Comparison of ENCODE assay signal across 13 cellular contexts in the genomic region with DNA sequence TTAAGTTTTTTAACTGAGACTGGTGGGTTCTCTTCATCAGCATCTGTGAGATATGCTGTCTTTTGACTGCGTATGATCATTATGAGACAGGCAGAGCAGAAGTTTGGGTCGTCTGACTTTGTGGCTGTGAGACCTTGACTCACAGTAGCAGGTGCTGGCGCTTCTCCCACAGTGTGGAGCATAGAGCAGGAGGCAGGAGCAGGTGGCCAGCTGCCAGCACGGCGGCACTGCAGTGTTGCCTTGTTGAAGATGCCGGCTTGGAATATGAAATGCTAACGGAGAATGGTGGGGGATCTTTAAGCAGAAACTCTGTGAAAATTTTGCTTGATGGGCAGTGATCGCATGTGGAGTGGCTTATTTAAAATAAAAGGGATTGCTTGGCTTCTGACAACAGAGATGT.
DNase-seq lines count a peak whose midpoint lies in the region; ATAC-seq, FAIRE-seq and TF ChIP-seq lines count a peak whose summit lies in the region.
"Had no signal": no experiment of that assay in that cellular context is flagged by ENCODE, and none has a peak within 500 bp of the region (broad histone marks: within the 10 kb centered on the region; RNA-seq: fewer than 3 reads in every experiment).

No MANE protein-coding gene starts in this region.

- no TSS peak for BruUV-seq in Caco-2 (replicated peaks; lab: Mats Ljungman, UMichigan)

- POLR2A ChIA-PET in Caco-2 (lab: Charles Lee) = no interaction called here

- intact Hi-C loops in Caco-2 (cut with micrococcal nuclease; ENCODE audit: unreplicated experiment) = no loop called here

- ATAC-seq in T-helper 17 cell = no peak
- ATAC-seq in activated T-helper 17 cell treated with anti-CD3 and anti-CD28 coated beads, Interleukin-2, amount 50 U/mL, for 72 hours (replicated peaks) = no peak
- ATAC-seq: activated CD4-positive, alpha-beta T cell treated with anti-CD3 and anti-CD28 coated beads for 36 hours had no signal

- H3K36me3 ChIP-seq in Caco-2 (ENCODE audit: control insufficient read depth, insufficient read depth, low read length) = no peaks in the 10 kb centered on the region
- H3K36me3 ChIP-seq: prostate gland had no signal

- H3K27ac Mint-ChIP-seq in T-helper 17 cell (peak overlapping the region; percentile 21), Caco-2 (ENCODE audit: unreplicated experiment) (no peak overlapping the region)
- no peak overlapping the region for H3K27ac Mint-ChIP-seq in activated T-helper 17 cell treated with anti-CD3 and anti-CD28 coated beads, Interleukin-2, amount 50 U/mL, for 72 hours
- H3K27ac Mint-ChIP-seq: activated CD4-positive, alpha-beta T cell treated with anti-CD3 and anti-CD28 coated beads for 36 hours; CD4-positive, alpha-beta memory T cell; type B pancreatic cell had no signal

- peak; percentile 45 for DNase-seq in DMS79 (lab: John Stamatoyannopoulos, UW)
- peak; percentile 91 for DNase-seq in NCI-H1105 treated with DMSO at 0.1 percent for 48 hours (lab: John Stamatoyannopoulos, UW)
- DNase-seq in T-helper 17 cell = no peak
- DNase-seq in kidney tubule cell (ENCODE audit: low spot score) = peak; percentile 43
- DNase-seq in NCI-H187 (lab: John Stamatoyannopoulos, UW) = no peak
- DNase-seq in GM12892 (ENCODE audit: insufficient read length) = no peak
- DNase-seq in Caco-2 = no peak
- DNase-seq: activated CD4-positive, alpha-beta T cell treated with anti-CD3 and anti-CD28 coated beads for 36 hours; CD4-positive, alpha-beta memory T cell; mammary epithelial cell had no signal

- TF ChIP-seq CTCF in Caco-2 (IDR thresholded peaks at IDR 0.05; ENCODE audit: insufficient read depth in 1 of 2, low read depth in 1 of 2, low read length in 1 of 2, severe bottlenecking in 1 of 2, unreplicated experiment in 1 of 2) = no peak

- no peaks in the 10 kb centered on the region for H3K27me3 ChIP-seq in Caco-2 (replicated peaks; ENCODE audit: control insufficient read depth, insufficient read depth, low read length)

- H3K27me3 Mint-ChIP-seq in T-helper 17 cell (no peaks in the 10 kb centered on the region), Caco-2 (ENCODE audit: insufficient read depth, unreplicated experiment) (no peaks in the 10 kb centered on the region)
- no peaks in the 10 kb centered on the region for H3K27me3 Mint-ChIP-seq in activated T-helper 17 cell treated with anti-CD3 and anti-CD28 coated beads, Interleukin-2, amount 50 U/mL, for 72 hours
- H3K27me3 Mint-ChIP-seq: type B pancreatic cell had no signal

- TF ChIP-seq POLR2A in GM12892 (IDR thresholded peaks at IDR 0.05; ENCODE audit: low read depth, low read length) = no peak

- no peak for FAIRE-seq in GM12892 (lab: Jason Lieb, UNC)

- H3K4me1 ChIP-seq in Caco-2 = no peaks in the 10 kb centered on the region
- H3K4me1 ChIP-seq: prostate gland had no signal

- no peak overlapping the region for H3K4me3 Mint-ChIP-seq in T-helper 17 cell
- no peak overlapping the region for H3K4me3 Mint-ChIP-seq in activated T-helper 17 cell treated with anti-CD3 and anti-CD28 coated beads, Interleukin-2, amount 50 U/mL, for 72 hours
- H3K4me3 Mint-ChIP-seq in Caco-2 (ENCODE audit: unreplicated experiment) = no peak overlapping the region
- H3K4me3 Mint-ChIP-seq: activated CD4-positive, alpha-beta T cell treated with anti-CD3 and anti-CD28 coated beads for 36 hours; CD4-positive, alpha-beta memory T cell; type B pancreatic cell had no signal

- CTCF ChIA-PET in Caco-2 (lab: Charles Lee) = no interaction called here

- H3K36me3 Mint-ChIP-seq in T-helper 17 cell (ENCODE audit: low read depth) (peaks cover 3% of the 10 kb centered on the region), Caco-2 (ENCODE audit: insufficient read depth, unreplicated experiment) (no peaks in the 10 kb centered on the region)
- H3K36me3 Mint-ChIP-seq in activated T-helper 17 cell treated with anti-CD3 and anti-CD28 coated beads, Interleukin-2, amount 50 U/mL, for 72 hours (ENCODE audit: low read depth) = no peaks in the 10 kb centered on the region
- H3K36me3 Mint-ChIP-seq: CD4-positive, alpha-beta memory T cell; type B pancreatic cell had no signal

- H3K4me3 ChIP-seq in Caco-2 (ENCODE audit: low read depth, low read length) = no peak overlapping the region
- H3K4me3 ChIP-seq: prostate gland had no signal

- no peaks in the 10 kb centered on the region for H3K9me3 ChIP-seq in T-helper 17 cell (ENCODE audit: control insufficient read depth, low read length, poor library complexity, severe bottlenecking)
- H3K9me3 ChIP-seq in Caco-2 = no peaks in the 10 kb centered on the region
- H3K9me3 ChIP-seq: prostate gland had no signal

- H3K4me1 Mint-ChIP-seq in T-helper 17 cell (peaks cover 3% of the 10 kb centered on the region), Caco-2 (ENCODE audit: low read depth, unreplicated experiment) (no peaks in the 10 kb centered on the region)
- peaks cover 5% of the 10 kb centered on the region for H3K4me1 Mint-ChIP-seq in activated T-helper 17 cell treated with anti-CD3 and anti-CD28 coated beads, Interleukin-2, amount 50 U/mL, for 72 hours

- H3K9me3 Mint-ChIP-seq in activated T-helper 17 cell treated with anti-CD3 and anti-CD28 coated beads, Interleukin-2, amount 50 U/mL, for 72 hours = no peaks in the 10 kb centered on the region
- H3K9me3 Mint-ChIP-seq in Caco-2 (ENCODE audit: unreplicated experiment) = no peaks in the 10 kb centered on the region

Comparison
In these comparisons a context has a peak if more than half of its experiments do, and no peak if none do; other contexts are left out.
1. DNase-seq: peak in DMS79 (single experiment), NCI-H1105 treated with DMSO at 0.1 percent for 48 hours (single experiment) and kidney tubule cell (single experiment); none in T-helper 17 cell (0 of 3), NCI-H187 (0 of 2), GM12892 (single experiment) and Caco-2 (0 of 2).